ENCODE assay signal across 16 cellular contexts in genomic region chr19:55157064-55157908, GRCh38. TPM values are rescaled to one million over a fixed set of nuclear protein-coding genes. Genes with fewer than 3 reads are reported as not detected.
DNase-seq lines count a peak whose midpoint lies in the region; ATAC-seq and TF ChIP-seq lines count a peak whose summit lies in the region.
"Had no signal": no experiment of that assay in that cellular context is flagged by ENCODE, and none has a peak within 500 bp of the region (broad histone marks: within the 10 kb centered on the region; RNA-seq: fewer than 3 reads in every experiment).

TNNI3 (minus strand) TSS chr19:55157732; CDS start chr19:55157589, 143 bp downstream.

- no peaks in the 10 kb centered on the region for H3K9me2 ChIP-seq in SK-N-SH

- no peak within 1 kb of the TSS for H2AFZ ChIP-seq in SK-N-SH (ENCODE audit: low read depth)
- no peak within 1 kb of the TSS for H2AFZ ChIP-seq in smooth muscle cell (ENCODE audit: low read depth)

- no peak for TF ChIP-seq EP300 in SK-N-SH (IDR thresholded peaks at IDR 0.05; ENCODE audit: borderline replicate concordance in 1 of 2, low read depth in 1 of 2, low read length in 1 of 2)

- H3K36me3 ChIP-seq in SK-N-SH (replicated peaks in 1 of 2; ENCODE audit: control insufficient read depth in 1 of 2, insufficient read depth in 2 of 2, low read length in 1 of 2) (no peaks in the 10 kb centered on the region), iPS-15b (ENCODE audit: control insufficient read depth, insufficient read depth, low read length) (no peaks in the 10 kb centered on the region), smooth muscle cell (ENCODE audit: low read depth) (no peaks in the 10 kb centered on the region)
- H3K36me3 ChIP-seq: adrenal gland, transverse colon had no signal

- peak within 1 kb of the TSS; percentile 53 to 54; a peak in 3 of 4 replicates for H3K4me3 ChIP-seq in SK-N-SH (ENCODE audit: low read depth in 2 of 2, low read length in 1 of 2)
- H3K4me3 ChIP-seq in iPS-15b (ENCODE audit: low read depth, low read length) = peak within 1 kb of the TSS; percentile 79
- peak within 1 kb of the TSS; percentile 37 for H3K4me3 ChIP-seq in smooth muscle cell

- H3F3A ChIP-seq in SK-N-SH (replicated peaks; ENCODE audit: insufficient read depth) (peaks cover 7% of the 10 kb centered on the region), smooth muscle cell (ENCODE audit: low read depth) (no peaks in the 10 kb centered on the region)

- peak within 1 kb of the TSS; percentile 81 to 93 (median 90) for H3K4me3 Mint-ChIP-seq in brain
- no peak within 1 kb of the TSS for H3K4me3 Mint-ChIP-seq in activated naive CD8-positive, alpha-beta T cell treated with anti-CD3 and anti-CD28 coated beads, Interleukin-2, amount 50 U/mL, for 24 hours

- no peak for TF ChIP-seq RAD21 in SK-N-SH (IDR thresholded peaks at IDR 0.05; ENCODE audit: low read length)

- in situ Hi-C loops in GM13977 (cut with MboI; ENCODE audit: low pct_unique_long_range_greater_than_20kb, low sequenced_read_pairs, unreplicated experiment) = no loop called here

- peak within 1 kb of the TSS in 3 of 5 experiments; percentile 38 to 76 (median 69) for H3K27ac Mint-ChIP-seq in brain
- H3K27ac Mint-ChIP-seq in activated naive CD8-positive, alpha-beta T cell treated with anti-CD3 and anti-CD28 coated beads, Interleukin-2, amount 50 U/mL, for 24 hours = no peak within 1 kb of the TSS

- H3K27me3 Mint-ChIP-seq in brain = peaks cover 57% of the 10 kb centered on the region
- peaks cover 45% of the 10 kb centered on the region for H3K27me3 Mint-ChIP-seq in activated naive CD8-positive, alpha-beta T cell treated with anti-CD3 and anti-CD28 coated beads, Interleukin-2, amount 50 U/mL, for 24 hours

- H3K79me2 ChIP-seq in SK-N-SH (ENCODE audit: insufficient read depth) (no peaks in the 10 kb centered on the region), smooth muscle cell (ENCODE audit: low read depth) (no peaks in the 10 kb centered on the region)

- peak within 1 kb of the TSS; percentile 69 for H3K4me2 ChIP-seq in SK-N-SH
- peak within 1 kb of the TSS; percentile 80 for H3K4me2 ChIP-seq in smooth muscle cell

- peaks cover 28% of the 10 kb centered on the region for H3K4me1 Mint-ChIP-seq in brain
- peaks cover 14% of the 10 kb centered on the region for H3K4me1 Mint-ChIP-seq in activated naive CD8-positive, alpha-beta T cell treated with anti-CD3 and anti-CD28 coated beads, Interleukin-2, amount 50 U/mL, for 24 hours

- POLR2A ChIA-PET in SK-N-SH (lab: Yijun Ruan, JAX) = no interaction called here

- no peak for DNase-seq in SK-N-SH
- no peak for DNase-seq in smooth muscle cell (lab: John Stamatoyannopoulos, UW; ENCODE audit: unreplicated experiment)
- no peak for DNase-seq in stimulated activated CD4-positive, alpha-beta T cell treated with anti-CD3 and anti-CD28 coated beads, Interleukin-2, amount 100 ng/mL, for 48 hours
- no peak for DNase-seq in activated naive CD8-positive, alpha-beta T cell treated with anti-CD3 and anti-CD28 coated beads, Interleukin-2, amount 50 U/mL, for 24 hours
- no peak for DNase-seq in GM13977 (ENCODE audit: low spot score)
- DNase-seq: NCI-H510A had no signal

- H3K9ac ChIP-seq in SK-N-SH (no peak within 1 kb of the TSS), iPS-15b (ENCODE audit: low read depth, low read length) (peak within 1 kb of the TSS; percentile 47), smooth muscle cell (ENCODE audit: low read depth) (no peak within 1 kb of the TSS)

- WGBS in SK-N-SH (ENCODE audit: low lambda C conversion rate) = 69% methylated on average over 33 of the region's 39 CpGs
- WGBS in smooth muscle cell (ENCODE audit: low lambda C conversion rate) = 64% methylated on average over 25 of the region's 39 CpGs

- peaks cover 0 to 2% (median 0%) of the 10 kb centered on the region in 5 experiments for H3K9me3 Mint-ChIP-seq in brain
- peaks cover 6% of the 10 kb centered on the region for H3K9me3 Mint-ChIP-seq in activated naive CD8-positive, alpha-beta T cell treated with anti-CD3 and anti-CD28 coated beads, Interleukin-2, amount 50 U/mL, for 24 hours

- TF ChIP-seq CTCF in SK-N-SH (IDR thresholded peaks at IDR 0.05) (no peak), brain (conservative IDR thresholded peaks at IDR 0.05) (no peak), smooth muscle cell (IDR thresholded peaks at IDR 0.05; ENCODE audit: borderline replicate concordance, insufficient read depth, poor library complexity, severe bottlenecking) (no peak), GM13977 (IDR thresholded peaks at IDR 0.05; ENCODE audit: extremely low read depth, insufficient read depth, missing control alignments) (no peak)

- peaks cover 16% of the 10 kb centered on the region for H3K27me3 ChIP-seq in SK-N-SH (ENCODE audit: insufficient read depth)
- H3K27me3 ChIP-seq in iPS-15b (ENCODE audit: control insufficient read depth, insufficient read depth, low read length) = peaks cover 12% of the 10 kb centered on the region
- peaks cover 27% of the 10 kb centered on the region for H3K27me3 ChIP-seq in smooth muscle cell (ENCODE audit: low read depth)

- H3K4me1 ChIP-seq in SK-N-SH (ENCODE audit: control insufficient read depth in 1 of 2, insufficient read depth in 2 of 2, low read depth in 1 of 2, low read length in 1 of 2) = peaks cover 0 to 10% of the 10 kb centered on the region in 2 experiments; a peak in 1 of 4 replicates
- peaks cover 13% of the 10 kb centered on the region for H3K4me1 ChIP-seq in iPS-15b (ENCODE audit: control insufficient read depth, insufficient read depth, low read length)
- H3K4me1 ChIP-seq in smooth muscle cell (ENCODE audit: low read depth) = no peaks in the 10 kb centered on the region

- H3K9me3 ChIP-seq in SK-N-SH (no peaks in the 10 kb centered on the region), iPS-15b (ENCODE audit: control insufficient read depth, insufficient read depth, low read length) (no peaks in the 10 kb centered on the region), smooth muscle cell (replicated peaks; ENCODE audit: low read depth) (no peaks in the 10 kb centered on the region)
- H3K9me3 ChIP-seq: adrenal gland, transverse colon had no signal

- H3K27ac ChIP-seq in SK-N-SH (ENCODE audit: low read depth in 2 of 2, low read length in 1 of 2) = no peak within 1 kb of the TSS
- no peak within 1 kb of the TSS for H3K27ac ChIP-seq in smooth muscle cell (ENCODE audit: low read depth)
- H3K27ac ChIP-seq: transverse colon, VCaP had no signal

- CTCF ChIA-PET in SK-N-SH (lab: Yijun Ruan, JAX) = interaction anchor here (2.3 kb wide), 1 partner anchor 9 kb away, joined by 11 read pairs; the partner anchor contains the start of gene DNAAF3

- H4K20me1 ChIP-seq in SK-N-SH (ENCODE audit: insufficient read depth) (no peaks in the 10 kb centered on the region), smooth muscle cell (ENCODE audit: low read depth) (no peaks in the 10 kb centered on the region)

- ATAC-seq in SK-N-SH treated with all-trans-retinoic acid at 6 μM for 48 hours = no peak
- ATAC-seq in activated naive CD8-positive, alpha-beta T cell treated with anti-CD3 and anti-CD28 coated beads, Interleukin-2, amount 50 U/mL, for 24 hours = no peak
- ATAC-seq: sciatic nerve had no signal

- H3K36me3 Mint-ChIP-seq in brain = no peaks in the 10 kb centered on the region
- H3K36me3 Mint-ChIP-seq in activated naive CD8-positive, alpha-beta T cell treated with anti-CD3 and anti-CD28 coated beads, Interleukin-2, amount 50 U/mL, for 24 hours (ENCODE audit: low read depth) = peaks cover 2% of the 10 kb centered on the region

TF ChIP-seq in SK-N-SH, 30 proteins besides CTCF, POLR2A, EP300 and RAD21:
- TF ChIP-seq JUND (IDR thresholded peaks at IDR 0.05) (no peak), RCOR1 (IDR thresholded peaks at IDR 0.05; ENCODE audit: low read length) (no peak), TEAD4 (IDR thresholded peaks at IDR 0.05; ENCODE audit: borderline replicate concordance, insufficient read depth) (no peak), SIN3A (IDR thresholded peaks at IDR 0.05; ENCODE audit: borderline replicate concordance, low read depth, low read length) (no peak), SMC3 (IDR thresholded peaks at IDR 0.05; ENCODE audit: low read depth, low read length) (no peak), ELF1 (IDR thresholded peaks at IDR 0.05) (no peak), NFIC (IDR thresholded peaks at IDR 0.05; ENCODE audit: borderline replicate concordance) (no peak)
- TF ChIP-seq, protein P1, sequence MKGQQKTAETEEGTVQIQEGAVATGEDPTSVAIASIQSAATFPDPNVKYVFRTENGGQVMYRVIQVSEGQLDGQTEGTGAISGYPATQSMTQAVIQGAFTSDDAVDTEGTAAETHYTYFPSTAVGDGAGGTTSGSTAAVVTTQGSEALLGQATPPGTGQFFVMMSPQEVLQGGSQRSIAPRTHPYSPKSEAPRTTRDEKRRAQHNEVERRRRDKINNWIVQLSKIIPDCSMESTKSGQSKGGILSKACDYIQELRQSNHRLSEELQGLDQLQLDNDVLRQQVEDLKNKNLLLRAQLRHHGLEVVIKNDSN (IDR thresholded peaks at IDR 0.05; ENCODE audit: borderline replicate concordance, low read depth) = no peak

TF ChIP-seq in SK-N-SH treated with all-trans-retinoic acid at 6 μM for 48 hours, 23 proteins besides CTCF, POLR2A, EP300 and RAD21 (continues in another document):
- TF ChIP-seq, protein P2, sequence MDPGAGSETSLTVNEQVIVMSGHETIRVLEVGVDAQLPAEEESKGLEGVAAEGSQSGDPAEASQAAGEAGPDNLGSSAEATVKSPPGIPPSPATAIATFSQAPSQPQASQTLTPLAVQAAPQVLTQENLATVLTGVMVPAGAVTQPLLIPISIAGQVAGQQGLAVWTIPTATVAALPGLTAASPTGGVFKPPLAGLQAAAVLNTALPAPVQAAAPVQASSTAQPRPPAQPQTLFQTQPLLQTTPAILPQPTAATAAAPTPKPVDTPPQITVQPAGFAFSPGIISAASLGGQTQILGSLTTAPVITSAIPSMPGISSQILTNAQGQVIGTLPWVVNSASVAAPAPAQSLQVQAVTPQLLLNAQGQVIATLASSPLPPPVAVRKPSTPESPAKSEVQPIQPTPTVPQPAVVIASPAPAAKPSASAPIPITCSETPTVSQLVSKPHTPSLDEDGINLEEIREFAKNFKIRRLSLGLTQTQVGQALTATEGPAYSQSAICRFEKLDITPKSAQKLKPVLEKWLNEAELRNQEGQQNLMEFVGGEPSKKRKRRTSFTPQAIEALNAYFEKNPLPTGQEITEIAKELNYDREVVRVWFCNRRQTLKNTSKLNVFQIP (CRISPR knock-in tag; IDR thresholded peaks at IDR 0.05; ENCODE audit: borderline replicate concordance, low read depth) = no peak
- no peak for TF ChIP-seq ZNF565 (CRISPR knock-in tag; conservative IDR thresholded peaks at IDR 0.05; ENCODE audit: low read depth)
- TF ChIP-seq RARB (CRISPR knock-in tag; IDR thresholded peaks at IDR 0.05) = no peak
- no peak for TF ChIP-seq OSR1 (CRISPR knock-in tag; IDR thresholded peaks at IDR 0.05)
- no peak for TF ChIP-seq ZFP30 (CRISPR knock-in tag; IDR thresholded peaks at IDR 0.05)

RNA-seq across cellular contexts. Expression of gene TNNI3, which starts in this region (rescaled TPM):
- polyA plus RNA-seq in SK-N-SH (2012; rRNA removed) = 9.1 and 11.4 TPM in 2 replicates
- polyA plus RNA-seq in SK-N-SH (2012; cell fraction: cytosol; rRNA removed) = 8.5 and 9.3 TPM in 2 replicates
- polyA plus RNA-seq in SK-N-SH (2012; cell fraction: nucleus; rRNA removed) = 6.4 and 7.0 TPM in 2 replicates
- not detected for polyA plus RNA-seq in brain (ENCODE audit: insufficient read depth, low read depth, low replicate concordance)
- total RNA-seq in smooth muscle cell = not detected in 2 replicates
- polyA plus RNA-seq in smooth muscle cell = 1.8 and 3.0 TPM in 2 replicates
- total RNA-seq: dermis microvascular lymphatic vessel endothelial cell, glomerular endothelial cell, mesenteric fat pad, sciatic nerve, transverse colon had no signal
